In genomic region chr12:19739195-19739776, GRCh38 we compare ENCODE assay signal across 8 cellular contexts.
A peak's percentile ranks its signal among the peaks of the same experiment; 100 is the strongest.
DNase-seq lines count a peak whose midpoint lies in the region; ATAC-seq, FAIRE-seq and TF ChIP-seq lines count a peak whose summit lies in the region.

No MANE protein-coding gene starts in this region.

- H2BK12ac ChIP-seq in H9 (ENCODE audit: insufficient read length, low read depth, low read length): no peak overlapping the region

- H3K36me3 Mint-ChIP-seq in H9 (ENCODE audit: insufficient read depth in 1 of 3, low read depth in 3 of 3) (peaks cover 7 to 10% (median 10%) of the 10 kb centered on the region in 3 experiments), brain (peaks cover 8% of the 10 kb centered on the region)

- H4K8ac ChIP-seq in H9 (replicated peaks; ENCODE audit: insufficient read length, low read depth, low read length): no peak overlapping the region

- no peak overlapping the region for H4K5ac ChIP-seq in H9 (ENCODE audit: insufficient read length, low read depth, low read length)

- H3K4me1 Mint-ChIP-seq in H9: no peaks in the 10 kb centered on the region
- peaks cover 5% of the 10 kb centered on the region for H3K4me1 Mint-ChIP-seq in brain

- H3K56ac ChIP-seq in H9 (ENCODE audit: insufficient read length, low read depth, low read length): no peak overlapping the region

- H3K27me3 Mint-ChIP-seq in H9 (ENCODE audit: low read depth) (peaks cover 1% of the 10 kb centered on the region; the same call in 1 of the 2 replicates), brain (no peaks in the 10 kb centered on the region)

- no peak overlapping the region for H3K23ac ChIP-seq in H9 (ENCODE audit: insufficient read length, low read depth, low read length)

- no peaks in the 10 kb centered on the region for H3K23me2 ChIP-seq in H9 (ENCODE audit: insufficient read length, low read depth, low read length, poor library complexity, severe bottlenecking)

- H3K9ac ChIP-seq in H9 (ENCODE audit: extremely low read depth, insufficient read length, low read length): no peak overlapping the region

- H3K18ac ChIP-seq in H9 (ENCODE audit: insufficient read length, low read depth, low read length): no peak overlapping the region

- peaks cover 10% of the 10 kb centered on the region for H3K9me3 ChIP-seq in H9 (ENCODE audit: control insufficient read depth, low read depth, low read length)

- H3K4me3 Mint-ChIP-seq in H9: no peak overlapping the region
- H3K4me3 Mint-ChIP-seq in brain: no peak overlapping the region

- H2AFZ ChIP-seq in H9 (ENCODE audit: low read length): no peak overlapping the region

- no peak overlapping the region for H2BK20ac ChIP-seq in H9 (ENCODE audit: low read depth, low read length, poor library complexity, severe bottlenecking)

- no peaks in the 10 kb centered on the region for H3K4me1 ChIP-seq in H9 (ENCODE audit: insufficient read depth, low read length)

- no peak overlapping the region for H3K27ac Mint-ChIP-seq in H9
- H3K27ac Mint-ChIP-seq in brain: no peak overlapping the region

- no peak overlapping the region for H2BK5ac ChIP-seq in H9 (ENCODE audit: insufficient read length, low read length)

- no peaks in the 10 kb centered on the region for H3K79me2 ChIP-seq in H9 (ENCODE audit: insufficient read depth, low read length)

- no peak overlapping the region for H3K4ac ChIP-seq in H9 (ENCODE audit: low read depth, low read length)

- FAIRE-seq in D721Med (lab: Jason Lieb, UNC): peak; percentile 71

- H3K27ac ChIP-seq in H9 (ENCODE audit: insufficient read length, low read depth, low read length): no peak overlapping the region

- no CpG with 5 or more reads among the region's 3 CpGs for WGBS in H9 (ENCODE audit: extremely low coverage, insufficient read length, low lambda C conversion rate)

- no peak overlapping the region for H3K14ac ChIP-seq in H9 (ENCODE audit: insufficient read depth, low read length)

- H4K20me1 ChIP-seq in H9 (ENCODE audit: control insufficient read depth, insufficient read depth, insufficient read length): no peaks in the 10 kb centered on the region

- no peak for ATAC-seq in HG02973 (IDR thresholded peaks at IDR 0.05; ENCODE audit: unreplicated experiment)
- ATAC-seq in HG02763 (IDR thresholded peaks at IDR 0.05; ENCODE audit: unreplicated experiment): no peak

- H2BK15ac ChIP-seq in H9 (ENCODE audit: low read depth, low read length): no peak overlapping the region

- no peak overlapping the region for H3K4me2 ChIP-seq in H9 (ENCODE audit: insufficient read depth, insufficient read length, low read length)

- H3T11ph ChIP-seq in H9 (ENCODE audit: low read length): no peak overlapping the region

- H2AK5ac ChIP-seq in H9 (ENCODE audit: insufficient read length, low read length): no peak overlapping the region

- peaks cover 12 to 14% of the 10 kb centered on the region in 2 experiments for H3K9me3 Mint-ChIP-seq in H9
- H3K9me3 Mint-ChIP-seq in brain: peaks cover 0 to 10% (median 8%) of the 10 kb centered on the region in 5 experiments

- H3K27me3 ChIP-seq in H9 (ENCODE audit: insufficient read depth, low read length): no peaks in the 10 kb centered on the region

- DNase-seq in D721Med (ENCODE audit: insufficient read length, low spot score) (peak; percentile 25), H9 (no peak), NCI-H446 treated with DMSO at 0.1 percent for 48 hours (lab: John Stamatoyannopoulos, UW) (peak; percentile 37), inferior parietal cortex (ENCODE audit: extremely low spot score) (peak; percentile 89), superior temporal gyrus (ENCODE audit: extremely low spot score) (peak; percentile 90)

- H2BK120ac ChIP-seq in H9 (ENCODE audit: low read depth, low read length, poor library complexity, severe bottlenecking): no peak overlapping the region

- no peaks in the 10 kb centered on the region for H3K79me1 ChIP-seq in H9 (ENCODE audit: insufficient read depth, low read depth, low read length, poor library complexity, severe bottlenecking)

- TF ChIP-seq CTCF in D721Med (IDR thresholded peaks at IDR 0.05; ENCODE audit: insufficient read depth, missing control alignments): peak; percentile 69
- peak; percentile 80 for TF ChIP-seq CTCF in H9 (conservative IDR thresholded peaks at IDR 0.05)
- peak; percentile 73 to 85 for TF ChIP-seq CTCF in brain (conservative IDR thresholded peaks at IDR 0.05)

- H4K91ac ChIP-seq in H9 (ENCODE audit: insufficient read length, low read depth, low read length): no peak overlapping the region
